Comparison of ENCODE assay signal across 22 cellular contexts in the genomic region with DNA sequence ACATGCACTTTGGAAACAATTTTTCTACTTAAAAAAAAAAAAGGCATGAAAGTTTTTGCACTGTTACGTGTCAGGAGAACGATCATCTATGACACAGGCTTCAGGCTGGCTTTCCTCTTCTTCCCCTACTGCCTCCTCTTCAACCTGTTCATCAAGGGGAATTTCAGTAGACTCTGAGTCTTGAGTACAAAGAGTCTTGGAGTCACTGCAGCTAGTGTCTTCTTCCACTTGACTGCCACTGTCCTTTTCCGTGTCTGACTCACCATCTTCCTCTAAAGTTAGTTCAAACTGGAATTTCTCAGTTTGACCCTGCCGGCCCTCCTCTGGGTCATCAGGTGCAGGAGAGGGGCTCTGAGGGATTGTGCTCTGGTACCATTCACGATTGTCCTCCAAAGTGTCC.
DNase-seq lines count a peak whose midpoint lies in the region; ATAC-seq and TF ChIP-seq lines count a peak whose summit lies in the region.
"Had no signal": no experiment of that assay in that cellular context is flagged by ENCODE, and none has a peak within 500 bp of the region (broad histone marks: within the 10 kb centered on the region; RNA-seq: fewer than 3 reads in every experiment).

No MANE protein-coding gene starts in this region.

- H3K27me3 Mint-ChIP-seq in activated T-cell treated with anti-CD3 and anti-CD28 coated beads, Interleukin-2, amount 50 U/mL, for 24 hours = no peaks in the 10 kb centered on the region
- no peaks in the 10 kb centered on the region for H3K27me3 Mint-ChIP-seq in activated T-cell treated with anti-CD3 and anti-CD28 coated beads, Interleukin-2, amount 50 U/mL, for 4 hours (ENCODE audit: low read depth)
- no peaks in the 10 kb centered on the region for H3K27me3 Mint-ChIP-seq in CD4-positive, alpha-beta T cell
- no peaks in the 10 kb centered on the region for H3K27me3 Mint-ChIP-seq in activated naive CD8-positive, alpha-beta T cell treated with anti-CD3 and anti-CD28 coated beads, Interleukin-2, amount 50 U/mL, for 24 hours
- H3K27me3 Mint-ChIP-seq: CD4-positive, CD25-positive, alpha-beta regulatory T cell had no signal

- H3K4me1 Mint-ChIP-seq in activated T-cell treated with anti-CD3 and anti-CD28 coated beads, Interleukin-2, amount 50 U/mL, for 24 hours (ENCODE audit: low read depth) = peaks cover 19% of the 10 kb centered on the region
- peaks cover 2% of the 10 kb centered on the region for H3K4me1 Mint-ChIP-seq in activated T-cell treated with anti-CD3 and anti-CD28 coated beads, Interleukin-2, amount 50 U/mL, for 4 hours (ENCODE audit: low read depth)
- H3K4me1 Mint-ChIP-seq in CD4-positive, alpha-beta T cell (ENCODE audit: low read depth) = no peaks in the 10 kb centered on the region
- peaks cover 8% of the 10 kb centered on the region for H3K4me1 Mint-ChIP-seq in activated naive CD8-positive, alpha-beta T cell treated with anti-CD3 and anti-CD28 coated beads, Interleukin-2, amount 50 U/mL, for 24 hours

- ATAC-seq in activated T-cell treated with anti-CD3 and anti-CD28 coated beads, Interleukin-2, amount 50 U/mL, for 4 hours = no peak
- no peak for ATAC-seq in CD4-positive, alpha-beta T cell (ENCODE audit: poor library complexity)
- ATAC-seq in activated naive CD8-positive, alpha-beta T cell treated with anti-CD3 and anti-CD28 coated beads, Interleukin-2, amount 50 U/mL, for 24 hours = no peak
- ATAC-seq in gastrocnemius medialis = peak; percentile 36 to 63
- ATAC-seq: HepG2, K562 had no signal

- TF ChIP-seq CTCF in CD4-positive, alpha-beta T cell (IDR thresholded peaks at IDR 0.05) = no peak
- no peak for TF ChIP-seq CTCF in gastrocnemius medialis (IDR thresholded peaks at IDR 0.05 in 4 of 5, conservative IDR thresholded peaks at IDR 0.05 in 1 of 5)

- in situ Hi-C loops in gastrocnemius medialis (cut with MboI; ENCODE audit: low sequenced_read_pairs in 4 of 4) = no loop called here

- DNase-seq in activated T-cell treated with anti-CD3 and anti-CD28 coated beads, Interleukin-2, amount 50 U/mL, for 24 hours = no peak
- DNase-seq in activated T-cell treated with anti-CD3 and anti-CD28 coated beads, Interleukin-2, amount 50 U/mL, for 4 hours = no peak
- DNase-seq in CD4-positive, alpha-beta T cell = no peak
- DNase-seq in activated naive CD8-positive, alpha-beta T cell treated with anti-CD3 and anti-CD28 coated beads, Interleukin-2, amount 50 U/mL, for 24 hours = no peak
- DNase-seq in gastrocnemius medialis (no peak), KG1 (lab: John Stamatoyannopoulos, UW) (no peak), kidney tubule cell (ENCODE audit: low spot score) (no peak)
- DNase-seq: CD4-positive, CD25-positive, alpha-beta regulatory T cell; COR-L47; GM23248; H7; MG63; NCI-H2029; NCI-H446; NCI-H524 treated with DMSO at 0.1 percent for 48 hours; NCI-H774; Right ventricle myocardium superior; RPMI8226 had no signal

- intact Hi-C loops in CD4-positive, alpha-beta T cell (cut with DNase I, micrococcal nuclease) = loop anchor here in 1 of 2 experiments (5.0 kb wide), 2 partner anchors 148 to 198 kb away; no protein-coding TSS in a partner anchor
- intact Hi-C loops in gastrocnemius medialis (cut with DNase I; ENCODE audit: low total_unique reads) = no loop called here

- POLR2A ChIA-PET in CD4-positive, alpha-beta T cell (lab: Charles Lee) = interaction anchor here (1.3 kb wide), 1 partner anchor 10 kb away, joined by 3 read pairs; no protein-coding TSS in a partner anchor

- no peak overlapping the region for H3K27ac ChIP-seq in CD4-positive, alpha-beta T cell (ENCODE audit: low read depth, low read length)
- peak overlapping the region in 3 of 4 donors; percentile 20 to 30 (median 27) for H3K27ac ChIP-seq in gastrocnemius medialis
- H3K27ac ChIP-seq: BLaER1, GM23248, SJSA1 had no signal

- H3K4me1 ChIP-seq in gastrocnemius medialis = no peaks in the 10 kb centered on the region
- H3K4me1 ChIP-seq: BLaER1, SJSA1 had no signal

- H3K36me3 Mint-ChIP-seq in activated T-cell treated with anti-CD3 and anti-CD28 coated beads, Interleukin-2, amount 50 U/mL, for 24 hours (ENCODE audit: low read depth) = peaks cover 75% of the 10 kb centered on the region
- H3K36me3 Mint-ChIP-seq in activated T-cell treated with anti-CD3 and anti-CD28 coated beads, Interleukin-2, amount 50 U/mL, for 4 hours (ENCODE audit: insufficient read depth) = peaks cover 31% of the 10 kb centered on the region
- peaks cover 72% of the 10 kb centered on the region for H3K36me3 Mint-ChIP-seq in CD4-positive, alpha-beta T cell (ENCODE audit: low read depth)
- H3K36me3 Mint-ChIP-seq in activated naive CD8-positive, alpha-beta T cell treated with anti-CD3 and anti-CD28 coated beads, Interleukin-2, amount 50 U/mL, for 24 hours (ENCODE audit: low read depth) = peaks cover 39% of the 10 kb centered on the region

- H3K27me3 ChIP-seq in CD4-positive, alpha-beta T cell (ENCODE audit: control insufficient read depth, insufficient read depth, low read length) = no peaks in the 10 kb centered on the region
- H3K27me3 ChIP-seq in gastrocnemius medialis = no peaks in the 10 kb centered on the region
- H3K27me3 ChIP-seq: BLaER1, MG63, SJSA1 had no signal

- H3K4me3 ChIP-seq in gastrocnemius medialis = no peak overlapping the region
- H3K4me3 ChIP-seq: BLaER1, GM23248, K562, MG63, SJSA1 had no signal

- no peaks in the 10 kb centered on the region for H3K9me3 Mint-ChIP-seq in activated T-cell treated with anti-CD3 and anti-CD28 coated beads, Interleukin-2, amount 50 U/mL, for 24 hours
- H3K9me3 Mint-ChIP-seq in activated T-cell treated with anti-CD3 and anti-CD28 coated beads, Interleukin-2, amount 50 U/mL, for 4 hours = no peaks in the 10 kb centered on the region
- H3K9me3 Mint-ChIP-seq in CD4-positive, alpha-beta T cell = no peaks in the 10 kb centered on the region
- no peaks in the 10 kb centered on the region for H3K9me3 Mint-ChIP-seq in activated naive CD8-positive, alpha-beta T cell treated with anti-CD3 and anti-CD28 coated beads, Interleukin-2, amount 50 U/mL, for 24 hours
- H3K9me3 Mint-ChIP-seq: CD4-positive, CD25-positive, alpha-beta regulatory T cell had no signal

- H3K9me3 ChIP-seq in CD4-positive, alpha-beta T cell (ENCODE audit: control insufficient read depth, low read length) = no peaks in the 10 kb centered on the region
- no peaks in the 10 kb centered on the region for H3K9me3 ChIP-seq in gastrocnemius medialis
- H3K9me3 ChIP-seq: BLaER1, MG63, SJSA1 had no signal

- no peak overlapping the region for H3K4me3 Mint-ChIP-seq in activated T-cell treated with anti-CD3 and anti-CD28 coated beads, Interleukin-2, amount 50 U/mL, for 24 hours
- H3K4me3 Mint-ChIP-seq in activated T-cell treated with anti-CD3 and anti-CD28 coated beads, Interleukin-2, amount 50 U/mL, for 4 hours = no peak overlapping the region
- peak overlapping the region; percentile 26 for H3K4me3 Mint-ChIP-seq in CD4-positive, alpha-beta T cell
- H3K4me3 Mint-ChIP-seq in activated naive CD8-positive, alpha-beta T cell treated with anti-CD3 and anti-CD28 coated beads, Interleukin-2, amount 50 U/mL, for 24 hours = no peak overlapping the region
- H3K4me3 Mint-ChIP-seq: CD4-positive, CD25-positive, alpha-beta regulatory T cell had no signal

- H3K27ac Mint-ChIP-seq in activated T-cell treated with anti-CD3 and anti-CD28 coated beads, Interleukin-2, amount 50 U/mL, for 24 hours = peak overlapping the region; percentile 50
- peak overlapping the region; percentile 18 for H3K27ac Mint-ChIP-seq in CD4-positive, alpha-beta T cell
- H3K27ac Mint-ChIP-seq in activated naive CD8-positive, alpha-beta T cell treated with anti-CD3 and anti-CD28 coated beads, Interleukin-2, amount 50 U/mL, for 24 hours = peak overlapping the region; percentile 3
- H3K27ac Mint-ChIP-seq: CD4-positive, CD25-positive, alpha-beta regulatory T cell had no signal

- peaks cover 0 to 52% of the 10 kb centered on the region in 2 donors for H3K36me3 ChIP-seq in gastrocnemius medialis
- H3K36me3 ChIP-seq: MG63 had no signal

- CTCF ChIA-PET in CD4-positive, alpha-beta T cell (lab: Charles Lee) = interaction anchor here (1.3 kb wide), 1 partner anchor 33 kb away, joined by 3 read pairs; no protein-coding TSS in a partner anchor

- TF ChIP-seq POLR2A in gastrocnemius medialis (IDR thresholded peaks at IDR 0.05) = no peak

Comparison
In these comparisons a context has a peak if more than half of its experiments do, and no peak if none do; other contexts are left out.
1. ATAC-seq: peak in gastrocnemius medialis (2 of 2); none in activated T-cell treated with anti-CD3 and anti-CD28 coated beads, Interleukin-2, amount 50 U/mL, for 4 hours (0 of 2), CD4-positive, alpha-beta T cell (single experiment) and activated naive CD8-positive, alpha-beta T cell treated with anti-CD3 and anti-CD28 coated beads, Interleukin-2, amount 50 U/mL, for 24 hours (single experiment).
2. Peak in every context shown above with its lines, with median percentiles within 50 percentile points of each other: H3K27ac Mint-ChIP-seq.